ENCODE assay signal across 21 cellular contexts in the genomic region with DNA sequence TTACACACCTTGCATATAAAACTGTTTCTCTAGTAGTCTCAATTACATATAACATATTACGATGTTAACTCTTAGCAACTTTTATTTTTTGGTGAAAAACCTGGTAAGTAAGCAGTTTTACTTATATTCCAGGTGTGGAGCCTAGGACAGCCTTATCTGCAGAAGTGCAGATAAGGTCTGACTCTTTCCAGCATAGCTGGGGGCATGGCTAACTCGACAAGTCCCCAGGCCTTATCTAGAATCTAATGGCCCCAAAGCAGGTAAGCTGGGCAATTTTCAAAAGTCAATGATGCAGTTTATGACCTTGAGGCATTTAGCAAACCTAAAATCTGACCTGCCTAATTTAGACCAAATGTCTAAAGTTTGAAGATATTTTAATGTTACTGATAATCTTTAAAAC. TPM values are rescaled to one million over a fixed set of nuclear protein-coding genes. Genes with fewer than 3 reads are reported as not detected.
DNase-seq lines count a peak whose midpoint lies in the region; ATAC-seq, FAIRE-seq and TF ChIP-seq lines count a peak whose summit lies in the region.
"Had no signal": no experiment of that assay in that cellular context is flagged by ENCODE, and none has a peak within 500 bp of the region (broad histone marks: within the 10 kb centered on the region; RNA-seq: fewer than 3 reads in every experiment).

No MANE protein-coding gene starts in this region.

- no peak overlapping the region for H2AFZ ChIP-seq in parathyroid adenoma

- H3K36me3 ChIP-seq in CD8-positive, alpha-beta memory T cell (ENCODE audit: insufficient read depth, low read length), result no peaks in the 10 kb centered on the region
- H3K36me3 ChIP-seq in colonic mucosa (no peaks in the 10 kb centered on the region), parathyroid adenoma (ENCODE audit: control insufficient read depth, insufficient read depth, low read length) (no peaks in the 10 kb centered on the region)
- H3K36me3 ChIP-seq: BLaER1, SJSA1 had no signal

- WGBS in A549 (ENCODE audit: missing lambda C conversion rate), result 77% methylated on average over 2 of the region's 2 CpGs

- ATAC-seq in A549, result no peak
- no peak for ATAC-seq in stimulated activated naive CD8-positive, alpha-beta T cell treated with anti-CD3 and anti-CD28 coated beads, Interleukin-15, amount 100 ng/mL, for 72 hours

- H3K4me2 ChIP-seq in A549 (peak overlapping the region; percentile 25; the same call in 2 of the 3 replicates), parathyroid adenoma (ENCODE audit: low read length) (peak overlapping the region; percentile 40)
- H3K4me2 ChIP-seq: BLaER1, KMS-11 had no signal

- TF ChIP-seq RAD21 in A549 (conservative IDR thresholded peaks at IDR 0.05 in 1 of 2, IDR thresholded peaks at IDR 0.05 in 1 of 2), result no peak

- H3K4me3 ChIP-seq in A549 (no peak overlapping the region), colonic mucosa (no peak overlapping the region), parathyroid adenoma (ENCODE audit: low read depth, low read length) (no peak overlapping the region)
- H3K4me3 ChIP-seq in CD8-positive, alpha-beta memory T cell (ENCODE audit: low read length), result no peak overlapping the region
- H3K4me3 ChIP-seq: BLaER1, SJSA1 had no signal

- H3K79me2 ChIP-seq in parathyroid adenoma, result no peaks in the 10 kb centered on the region

- peaks cover 0 to 4% (median 3%) of the 10 kb centered on the region in 3 donors for H3K36me3 Mint-ChIP-seq in CD8-positive, alpha-beta memory T cell

- POLR2A ChIA-PET in A549 (lab: Yijun Ruan, JAX), result no interaction called here
- POLR2A ChIA-PET in CD8-positive, alpha-beta memory T cell (lab: Charles Lee), result interaction anchor here (1.6 kb wide), 1 partner anchor 43 kb away, joined by 5 read pairs; the partner anchor contains the start of gene IL2RB

- H3K27me3 ChIP-seq in CD8-positive, alpha-beta memory T cell (ENCODE audit: insufficient read depth, low read length, poor library complexity, severe bottlenecking), result no peaks in the 10 kb centered on the region
- H3K27me3 ChIP-seq in colonic mucosa (no peaks in the 10 kb centered on the region), parathyroid adenoma (ENCODE audit: control insufficient read depth, insufficient read depth, low read length) (no peaks in the 10 kb centered on the region)
- H3K27me3 ChIP-seq: BLaER1, SJSA1 had no signal

- H3K27me3 Mint-ChIP-seq in CD8-positive, alpha-beta memory T cell, result no peaks in the 10 kb centered on the region
- no peaks in the 10 kb centered on the region for H3K27me3 Mint-ChIP-seq in stimulated activated naive CD8-positive, alpha-beta T cell treated with anti-CD3 and anti-CD28 coated beads, Interleukin-15, amount 100 ng/mL, for 72 hours

- DNase-seq in A549 (ENCODE audit: low read depth in 1 of 2, low spot score in 1 of 2) (no peak), colonic mucosa (no peak), RPMI8226 (no peak)
- DNase-seq in CD8-positive, alpha-beta memory T cell, result no peak
- DNase-seq in stimulated activated naive CD8-positive, alpha-beta T cell treated with anti-CD3 and anti-CD28 coated beads, Interleukin-15, amount 100 ng/mL, for 72 hours, result no peak
- no peak for DNase-seq in activated CD8-positive, alpha-beta memory T cell treated with anti-CD3 and anti-CD28 coated beads, Interleukin-2, amount 50 U/mL, for 4 hours
- DNase-seq: H7, HFFc6, NCI-H1417 treated with DMSO at 0.1 percent for 48 hours, NCI-H187 treated with DMSO at 0.1 percent for 48 hours, NCI-H226, NCI-H524, NCI-H82 had no signal

- intact Hi-C loops in colonic mucosa (cut with DNase I), result no loop called here

- no peak for FAIRE-seq in A549 (lab: Jason Lieb, UNC)

- H3K9ac ChIP-seq in colonic mucosa (ENCODE audit: low read depth in 2 of 2, low read length in 2 of 2) (no peak overlapping the region), parathyroid adenoma (no peak overlapping the region)
- H3K9ac ChIP-seq: BLaER1, KMS-11 had no signal

- H3K4me1 Mint-ChIP-seq in CD8-positive, alpha-beta memory T cell, result peaks cover 62 to 78% (median 74%) of the 10 kb centered on the region in 3 donors
- H3K4me1 Mint-ChIP-seq in stimulated activated naive CD8-positive, alpha-beta T cell treated with anti-CD3 and anti-CD28 coated beads, Interleukin-15, amount 100 ng/mL, for 72 hours, result peaks cover 80% of the 10 kb centered on the region

- CTCF ChIA-PET in A549 (lab: Yijun Ruan, JAX), result interaction anchor here (1.0 to 4.1 kb wide), 4 partner anchors 9 to 26 kb away, joined by 3 to 19 read pairs (median 4); no protein-coding TSS in a partner anchor
- CTCF ChIA-PET in CD8-positive, alpha-beta memory T cell (lab: Charles Lee), result interaction anchor here (1.1 to 3.0 kb wide), 2 partner anchors 22 to 45 kb away, joined by 3 to 7 read pairs; no protein-coding TSS in a partner anchor

- H3K9me3 ChIP-seq in A549 (no peaks in the 10 kb centered on the region), colonic mucosa (no peaks in the 10 kb centered on the region), parathyroid adenoma (ENCODE audit: control insufficient read depth, low read length) (no peaks in the 10 kb centered on the region)
- H3K9me3 ChIP-seq in CD8-positive, alpha-beta memory T cell (ENCODE audit: low read length), result no peaks in the 10 kb centered on the region
- H3K9me3 ChIP-seq: SJSA1 had no signal

- peaks cover 91% of the 10 kb centered on the region for H3K4me1 ChIP-seq in A549
- peaks cover 51% of the 10 kb centered on the region for H3K4me1 ChIP-seq in CD8-positive, alpha-beta memory T cell (ENCODE audit: insufficient read depth, low read length)
- H3K4me1 ChIP-seq in colonic mucosa, result peaks cover 21% of the 10 kb centered on the region
- H3K4me1 ChIP-seq in parathyroid adenoma, result peaks cover 58% of the 10 kb centered on the region

- TF ChIP-seq CTCF in A549 (IDR thresholded peaks at IDR 0.05) (no peak), colonic mucosa (IDR thresholded peaks at IDR 0.05) (no peak), parathyroid adenoma (IDR thresholded peaks at IDR 0.05) (no peak)

- TF ChIP-seq POLR2A in A549 (IDR thresholded peaks at IDR 0.05; ENCODE audit: low read length), result no peak

- H3K27ac Mint-ChIP-seq in CD8-positive, alpha-beta memory T cell, result peak overlapping the region; percentile 32 to 98 (median 90)
- no peak overlapping the region for H3K27ac Mint-ChIP-seq in stimulated activated naive CD8-positive, alpha-beta T cell treated with anti-CD3 and anti-CD28 coated beads, Interleukin-15, amount 100 ng/mL, for 72 hours
- H3K27ac Mint-ChIP-seq: HFFc6 had no signal

- no peaks in the 10 kb centered on the region for H3K9me3 Mint-ChIP-seq in CD8-positive, alpha-beta memory T cell
- H3K9me3 Mint-ChIP-seq in stimulated activated naive CD8-positive, alpha-beta T cell treated with anti-CD3 and anti-CD28 coated beads, Interleukin-15, amount 100 ng/mL, for 72 hours, result no peaks in the 10 kb centered on the region
- H3K9me3 Mint-ChIP-seq: HFFc6 had no signal

- H3K4me3 Mint-ChIP-seq in CD8-positive, alpha-beta memory T cell, result no peak overlapping the region
- no peak overlapping the region for H3K4me3 Mint-ChIP-seq in stimulated activated naive CD8-positive, alpha-beta T cell treated with anti-CD3 and anti-CD28 coated beads, Interleukin-15, amount 100 ng/mL, for 72 hours
- H3K4me3 Mint-ChIP-seq: HFFc6 had no signal

- no peak for TF ChIP-seq EP300 in A549 (IDR thresholded peaks at IDR 0.05)

- H3K27ac ChIP-seq in A549 (peak overlapping the region; percentile 39 to 52; a peak in 3 of 6 replicates), colonic mucosa (peak overlapping the region; percentile 56), parathyroid adenoma (peak overlapping the region; percentile 29)
- no peak overlapping the region for H3K27ac ChIP-seq in CD8-positive, alpha-beta memory T cell (ENCODE audit: low read depth, low read length)
- H3K27ac ChIP-seq: BLaER1, HL-60, KMS-11, SJSA1 had no signal

TF ChIP-seq in A549, 52 proteins besides CTCF, POLR2A, EP300 and RAD21 (continues in another document):
- TF ChIP-seq MYC (IDR thresholded peaks at IDR 0.05; ENCODE audit: borderline replicate concordance, low read length) (no peak), JUNB (IDR thresholded peaks at IDR 0.05) (no peak), GATA3 (IDR thresholded peaks at IDR 0.05; ENCODE audit: borderline replicate concordance) (no peak), NPAS2 (CRISPR knock-in tag; IDR thresholded peaks at IDR 0.05; ENCODE audit: borderline replicate concordance) (no peak)

RNA-seq across cellular contexts. Expression of gene C1QTNF6, which starts 4.2 kb away (rescaled TPM):
- polyA plus RNA-seq in A549 (2011; rRNA removed) (18.6 and 24.7 TPM in 2 replicates), A549 (2017; fragmentation: RNase III; extraction: RNeasy Plus Mini Kit Qiagen cat#74134 plus additional on column Dnase treatment) (17.6 to 26.7 TPM (median 24.5 TPM) in 3 replicates)
- 14.8 and 26.9 TPM in 2 replicates for polyA plus RNA-seq in A549 (2012; cell fraction: cytosol; rRNA removed)
- polyA plus RNA-seq in A549 (2012; cell fraction: nucleus; rRNA removed), result 33.8 and 39.1 TPM in 2 replicates
- 11.1 and 12.9 TPM in 2 replicates for polyA minus RNA-seq in A549 (2011; rRNA and poly(A)+ RNA removed)
- total RNA-seq in CD8-positive, alpha-beta memory T cell, result 1 to 10 TPM; 3.6 to 4.3 TPM
- polyA plus RNA-seq in CD8-positive, alpha-beta memory T cell, result 1.8 TPM
- total RNA-seq in colonic mucosa, result 10 to 100 TPM in 1 of 2 donors, 1 to 10 TPM in 1; 9.3 to 16.7 TPM

RNA-seq across cellular contexts. Expression of gene SSTR3, which starts 20.0 kb away (rescaled TPM):
- not detected in 2 replicates for polyA plus RNA-seq in A549 (2011; rRNA removed)
- polyA plus RNA-seq in A549 (2012; cell fraction: cytosol; rRNA removed), result not detected in 2 replicates
- polyA plus RNA-seq in A549 (2012; cell fraction: nucleus; rRNA removed), result 0.07 TPM in 1 of 2 replicates, not detected in the other
- polyA plus RNA-seq in A549 (2017; fragmentation: RNase III; extraction: RNeasy Plus Mini Kit Qiagen cat#74134 plus additional on column Dnase treatment), result not detected in 3 replicates
- not detected in 2 replicates for polyA minus RNA-seq in A549 (2011; rRNA and poly(A)+ RNA removed)
- total RNA-seq in CD8-positive, alpha-beta memory T cell, result under 1 TPM; 0.24 to 0.62 TPM
- polyA plus RNA-seq in CD8-positive, alpha-beta memory T cell, result 0.59 TPM
- under 1 TPM in 1 of 2 donors, not detected in 1; 0.12 TPM for total RNA-seq in colonic mucosa
- total RNA-seq: A673, HFFc6, HT1080, M059J, SJSA1 had no signal

RNA-seq across cellular contexts. Expression of gene IL2RB, which starts 42.5 kb away (rescaled TPM):
- polyA plus RNA-seq in A549 (2011; rRNA removed) (0.05 and 0.14 TPM in 2 replicates), A549 (2017; fragmentation: RNase III; extraction: RNeasy Plus Mini Kit Qiagen cat#74134 plus additional on column Dnase treatment) (0.04 to 0.17 TPM (median 0.05 TPM) in 3 replicates)
- 0.05 and 0.09 TPM in 2 replicates for polyA plus RNA-seq in A549 (2012; cell fraction: cytosol; rRNA removed)
- 0.09 and 0.12 TPM in 2 replicates for polyA plus RNA-seq in A549 (2012; cell fraction: nucleus; rRNA removed)
- not detected in 2 replicates for polyA minus RNA-seq in A549 (2011; rRNA and poly(A)+ RNA removed)
- 100 to 1,000 TPM; 238 to 243 TPM for total RNA-seq in CD8-positive, alpha-beta memory T cell
- polyA plus RNA-seq in CD8-positive, alpha-beta memory T cell, result 459 TPM
- 1 to 10 TPM; 2.0 to 2.7 TPM for total RNA-seq in colonic mucosa
- total RNA-seq: HFFc6, SJSA1 had no signal

RNA-seq across cellular contexts. Expression of gene RAC2, which starts 51.8 kb away (rescaled TPM):
- 0.12 TPM in 1 of 2 replicates, not detected in the other for polyA plus RNA-seq in A549 (2011; rRNA removed)
- 0.12 and 0.16 TPM in 2 replicates for polyA plus RNA-seq in A549 (2012; cell fraction: cytosol; rRNA removed)
- 0.17 and 0.22 TPM in 2 replicates for polyA plus RNA-seq in A549 (2012; cell fraction: nucleus; rRNA removed)
- 0.05 to 0.07 TPM (median 0.05 TPM) in 3 replicates for polyA plus RNA-seq in A549 (2017; fragmentation: RNase III; extraction: RNeasy Plus Mini Kit Qiagen cat#74134 plus additional on column Dnase treatment)
- polyA minus RNA-seq in A549 (2011; rRNA and poly(A)+ RNA removed), result not detected in 2 replicates
- 100 to 1,000 TPM; 433 to 452 TPM for total RNA-seq in CD8-positive, alpha-beta memory T cell
- polyA plus RNA-seq in CD8-positive, alpha-beta memory T cell, result 1,206 TPM
- total RNA-seq in colonic mucosa, result 10 to 100 TPM; 27.4 to 27.6 TPM

Comparison
In these comparisons a context has a peak if more than half of its experiments do, and no peak if none do; other contexts are left out.
1. H3K27ac Mint-ChIP-seq: peak in CD8-positive, alpha-beta memory T cell (8 of 8); none in stimulated activated naive CD8-positive, alpha-beta T cell treated with anti-CD3 and anti-CD28 coated beads, Interleukin-15, amount 100 ng/mL, for 72 hours (0 of 2).
2. RNA of gene IL2RB, which starts 42.5 kb away (total RNA-seq): 238 to 243 TPM in CD8-positive, alpha-beta memory T cell; 2.0 to 2.7 TPM in colonic mucosa; every median in the first group is over 10 times any median in the second.